In the genomic region with DNA sequence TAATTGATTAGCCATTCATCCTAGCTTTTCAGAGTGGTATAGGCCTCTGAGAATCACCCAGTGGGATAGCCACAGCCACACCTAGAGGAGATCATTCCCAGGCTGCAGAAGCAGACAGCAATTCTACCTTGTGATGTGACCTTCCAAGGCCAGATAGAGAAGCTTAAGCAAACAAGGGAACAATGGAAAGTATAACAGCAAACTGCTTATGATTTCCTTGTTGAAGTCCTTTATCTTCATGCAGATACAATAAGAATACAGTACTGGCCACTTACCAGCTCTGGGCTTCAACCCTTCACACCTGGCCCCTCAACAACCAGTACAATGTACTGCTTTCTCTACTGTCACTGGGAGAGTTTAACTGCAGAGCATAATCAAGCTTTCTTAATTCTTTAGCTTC, we compare ENCODE assay signal across 21 cellular contexts.
"Had no signal": no experiment of that assay in that cellular context is flagged by ENCODE, and none has a peak within 500 bp of the region (broad histone marks: within the 10 kb centered on the region; RNA-seq: fewer than 3 reads in every experiment).

No MANE protein-coding gene starts in this region.

- H3K4me1 ChIP-seq: breast epithelium, heart left ventricle, pancreas, psoas muscle, spleen, tibial nerve had no signal

- DNase-seq: activated CD4-positive, alpha-beta T cell treated with anti-CD3 and anti-CD28 coated beads for 36 hours; activated CD4-positive, CD25-positive, alpha-beta regulatory T cell; activated CD8-positive, alpha-beta memory T cell treated with anti-CD3 and anti-CD28 coated beads, Interleukin-2, amount 10 ng/mL, durations not matched to agents 7 days and 5 days; activated CD8-positive, alpha-beta T cell treated with anti-CD3 and anti-CD28 coated beads, Interleukin-2, amount 10 ng/mL, durations not matched to agents 7 days and 5 days; activated T-cell treated with anti-CD3 and anti-CD28 coated beads, Interleukin-2, amount 50 U/mL, for 48 hours; central memory CD4-positive, alpha-beta T cell; dermis blood vessel endothelial cell; effector CD8-positive, alpha-beta T cell; heart left ventricle; islet precursor cell; left ventricle myocardium superior; naive B cell; nucleus accumbens; pancreas; psoas muscle; spleen; stimulated activated CD4-positive, alpha-beta T cell treated with anti-CD3 and anti-CD28 coated beads, Interleukin-2, amount 100 ng/mL, for 48 hours; stimulated activated naive CD4-positive, alpha-beta T cell treated with Interleukin-2 at 50 U/mL for 16 hours; T-helper 1 cell had no signal

- H3K9me3 ChIP-seq: breast epithelium, heart left ventricle, pancreas, psoas muscle, spleen, tibial nerve had no signal

- H3K36me3 ChIP-seq: breast epithelium, heart left ventricle, pancreas, spleen, tibial nerve had no signal

- H3K27ac ChIP-seq: breast epithelium, heart left ventricle, pancreas, psoas muscle, spleen, tibial nerve had no signal

- H3K4me3 ChIP-seq: breast epithelium, heart left ventricle, pancreas, psoas muscle, spleen, tibial nerve had no signal

- H3K27me3 ChIP-seq: breast epithelium, heart left ventricle, pancreas, spleen, tibial nerve had no signal

- FAIRE-seq: pancreas had no signal
